9 cellular contexts compared by ENCODE assay signal in the genomic region with DNA sequence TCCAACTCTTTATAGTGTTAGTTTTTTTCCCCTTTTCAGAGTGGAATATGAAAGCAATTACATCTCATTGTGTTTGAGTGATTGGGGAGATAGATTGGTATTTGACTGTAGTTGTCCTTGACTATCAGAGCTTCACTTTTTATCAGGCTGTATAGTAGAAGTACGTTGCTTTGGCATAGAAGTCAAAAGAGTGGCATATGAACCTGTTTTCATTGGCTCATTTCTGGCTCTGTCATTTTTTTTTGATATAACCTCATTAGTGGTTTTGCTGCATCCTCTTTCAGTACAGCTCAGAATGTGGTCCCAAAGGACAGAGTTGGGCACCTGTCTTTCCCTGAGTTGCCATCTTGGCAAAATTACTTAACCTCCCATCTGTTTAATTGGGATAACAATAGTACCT. TPM values are rescaled to one million over a fixed set of nuclear protein-coding genes. Genes with fewer than 3 reads are reported as not detected.
DNase-seq lines count a peak whose midpoint lies in the region; ATAC-seq and TF ChIP-seq lines count a peak whose summit lies in the region.
"Had no signal": no experiment of that assay in that cellular context is flagged by ENCODE, and none has a peak within 500 bp of the region (broad histone marks: within the 10 kb centered on the region; RNA-seq: fewer than 3 reads in every experiment).

No MANE protein-coding gene starts in this region.

- peak overlapping the region; percentile 90 for H3K27ac Mint-ChIP-seq in activated CD4-positive, alpha-beta memory T cell treated with anti-CD3 and anti-CD28 coated beads for 36 hours

- H3K27me3 Mint-ChIP-seq in activated CD4-positive, alpha-beta memory T cell treated with anti-CD3 and anti-CD28 coated beads for 36 hours: no peaks in the 10 kb centered on the region

- H3K4me1 ChIP-seq in lower lobe of right lung: peaks cover 15% of the 10 kb centered on the region

- H3K36me3 Mint-ChIP-seq in activated CD4-positive, alpha-beta memory T cell treated with anti-CD3 and anti-CD28 coated beads for 36 hours: peaks cover 14% of the 10 kb centered on the region

- peak overlapping the region; percentile 86 for H3K4me3 Mint-ChIP-seq in activated CD4-positive, alpha-beta memory T cell treated with anti-CD3 and anti-CD28 coated beads for 36 hours

- no peak overlapping the region for H3K27ac ChIP-seq in lower lobe of right lung

- no peaks in the 10 kb centered on the region for H3K9me3 Mint-ChIP-seq in activated CD4-positive, alpha-beta memory T cell treated with anti-CD3 and anti-CD28 coated beads for 36 hours

- POLR2A ChIA-PET in AG04449 (lab: Yijun Ruan, JAX): no interaction called here
- POLR2A ChIA-PET in activated CD4-positive, alpha-beta memory T cell treated with anti-CD3 and anti-CD28 coated beads for 36 hours (lab: Charles Lee): no interaction called here

- no peaks in the 10 kb centered on the region for H3K36me3 ChIP-seq in lower lobe of right lung

- no peaks in the 10 kb centered on the region for H3K27me3 ChIP-seq in lower lobe of right lung (ENCODE audit: low read depth)

- no peaks in the 10 kb centered on the region for H3K9me3 ChIP-seq in lower lobe of right lung

- CTCF ChIA-PET in AG04449 (lab: Yijun Ruan, JAX): interaction anchor here (0.9 to 1.3 kb wide), 3 partner anchors 10 to 52 kb away, joined by 3 to 13 read pairs (median 3); no protein-coding TSS in a partner anchor
- CTCF ChIA-PET in activated CD4-positive, alpha-beta memory T cell treated with anti-CD3 and anti-CD28 coated beads for 36 hours (lab: Charles Lee): interaction anchor here (0.6 to 0.7 kb wide), 2 partner anchors 54 to 59 kb away, joined by 3 read pairs; no protein-coding TSS in a partner anchor

- H3K4me3 ChIP-seq in AG04449 (ENCODE audit: low read depth, low read length): peak overlapping the region; percentile 94
- H3K4me3 ChIP-seq in lower lobe of right lung: peak overlapping the region; percentile 86

- intact Hi-C loops in activated CD4-positive, alpha-beta memory T cell treated with anti-CD3 and anti-CD28 coated beads for 36 hours (cut with micrococcal nuclease): loop anchor here (2.0 to 10.0 kb wide), 3 partner anchors 49 to 1709 kb away; a partner anchor contains a TSS
- intact Hi-C loops in lower lobe of right lung (cut with DNase I): no loop called here

- DNase-seq in AG04449 (ENCODE audit: low read depth, low spot score) (no peak), lower lobe of right lung (no peak), activated gamma-delta T cell (lab: John Stamatoyannopoulos, UW) (no peak), NCI-H748 treated with DMSO at 0.1 percent for 48 hours (lab: John Stamatoyannopoulos, UW) (no peak), NCI-H1436 treated with DMSO at 0.1 percent for 48 hours (lab: John Stamatoyannopoulos, UW) (no peak)
- no peak for DNase-seq in activated CD4-positive, alpha-beta memory T cell treated with anti-CD3 and anti-CD28 coated beads for 36 hours

- peaks cover 30% of the 10 kb centered on the region for H3K4me1 Mint-ChIP-seq in activated CD4-positive, alpha-beta memory T cell treated with anti-CD3 and anti-CD28 coated beads for 36 hours (ENCODE audit: low read depth)

- no peak for TF ChIP-seq CTCF in AG04449 (IDR thresholded peaks at IDR 0.05; ENCODE audit: insufficient read depth, low read length, missing control alignments)
- no peak for TF ChIP-seq CTCF in lower lobe of right lung (IDR thresholded peaks at IDR 0.05)

- ATAC-seq in GM18861 (IDR thresholded peaks at IDR 0.05; ENCODE audit: unreplicated experiment): peak; percentile 54
- ATAC-seq in HG03469 (IDR thresholded peaks at IDR 0.05; ENCODE audit: unreplicated experiment): peak; percentile 40
- no peak for ATAC-seq in lower lobe of right lung

RNA-seq across cellular contexts. Expression of a gene that starts 1.4 kb away (rescaled TPM):
- total RNA-seq in activated CD4-positive, alpha-beta memory T cell treated with anti-CD3 and anti-CD28 coated beads for 36 hours: 10 to 100 TPM; 46.0 to 52.0 TPM
- 19.7 TPM for total RNA-seq in lower lobe of right lung

RNA-seq across cellular contexts. Expression of a gene that starts 22.3 kb away (rescaled TPM):
- total RNA-seq in activated CD4-positive, alpha-beta memory T cell treated with anti-CD3 and anti-CD28 coated beads for 36 hours: not detected
- 0.18 TPM for total RNA-seq in lower lobe of right lung
- total RNA-seq: renal cortical epithelial cell had no signal

Comparison
In these comparisons a context has a peak if more than half of its experiments do, and no peak if none do; other contexts are left out.
1. ATAC-seq: peak in GM18861 (single experiment) and HG03469 (single experiment); none in lower lobe of right lung (0 of 2).